In the genomic region with DNA sequence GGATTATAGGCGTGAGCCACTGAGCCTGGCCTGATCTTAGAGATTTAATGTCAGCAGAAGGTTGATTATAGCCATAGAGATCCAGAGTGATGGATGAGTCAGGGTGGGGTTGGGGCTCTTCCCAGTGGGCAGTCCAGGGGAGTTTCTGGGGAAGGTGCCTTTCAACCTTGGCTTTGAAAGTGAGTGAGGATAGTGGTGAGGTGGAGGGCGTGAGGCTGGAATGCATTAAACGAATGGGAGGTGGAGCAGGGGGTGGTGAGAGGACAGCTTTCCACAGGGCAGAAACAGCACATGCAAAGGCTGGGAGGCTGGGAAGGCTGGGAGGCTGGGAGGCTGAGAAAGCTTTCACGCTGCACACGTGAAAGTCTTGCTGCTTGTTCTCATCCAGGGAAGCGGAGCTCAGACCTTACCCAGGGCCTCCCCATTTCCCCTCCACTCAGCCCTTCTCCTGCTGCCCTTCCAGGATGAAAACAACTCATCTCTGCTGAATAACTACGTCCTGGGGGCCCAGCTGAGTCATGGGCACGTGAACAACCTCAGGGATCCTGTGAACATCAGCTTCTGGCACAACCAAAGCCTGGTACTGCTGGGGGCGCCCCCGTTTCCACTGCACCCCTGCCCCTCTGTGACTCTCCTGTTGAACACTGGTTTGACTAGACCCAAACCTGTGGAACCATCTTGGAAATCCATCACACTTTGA, we compare ENCODE assay signal across 13 cellular contexts. TPM values are rescaled to one million over a fixed set of nuclear protein-coding genes. Genes with fewer than 3 reads are reported as not detected.
DNase-seq lines count a peak whose midpoint lies in the region; ATAC-seq and TF ChIP-seq lines count a peak whose summit lies in the region.
"Had no signal": no experiment of that assay in that cellular context is flagged by ENCODE, and none has a peak within 500 bp of the region (broad histone marks: within the 10 kb centered on the region; RNA-seq: fewer than 3 reads in every experiment).

No MANE protein-coding gene starts in this region.

- peak; percentile 74 for DNase-seq in Daoy (ENCODE audit: low read depth)
- DNase-seq in MG63, result peak; percentile 70
- DNase-seq in cardiac fibroblast (ENCODE audit: low read depth in 2 of 2), result peak; percentile 41
- peak; percentile 83 for DNase-seq in mesenteric fat pad (ENCODE audit: low spot score)
- no peak for DNase-seq in activated T-helper 2 cell treated with anti-CD3 and anti-CD28 coated beads, Interferon-gamma antibody, Interleukin-2, Interleukin-4, amounts not matched to agents 10 μg/mL and 5 μg/mL and 100 μg/mL, durations not matched to agents 14 hours and 24 hours and 36 hours (ENCODE audit: low spot score)
- DNase-seq in T-helper 9 cell, result no peak
- DNase-seq: MV-4-11; NCI-H2227 treated with DMSO at 0.1 percent for 48 hours; psoas muscle; stimulated activated CD4-positive, alpha-beta T cell treated with anti-CD3 and anti-CD28 coated beads, Interleukin-4, amount 100 ng/mL, for 1 hour had no signal

- no peaks in the 10 kb centered on the region for H3K27me3 ChIP-seq in MG63

- H3K4me3 ChIP-seq in MG63, result no peak overlapping the region
- H3K4me3 ChIP-seq in cardiac fibroblast (replicated peaks in 1 of 2; ENCODE audit: low read depth in 2 of 2, low read length in 2 of 2), result no peak overlapping the region
- H3K4me3 ChIP-seq: psoas muscle had no signal

- no peak overlapping the region for H3K27ac Mint-ChIP-seq in activated T-helper 2 cell treated with anti-CD3 and anti-CD28 coated beads, Interferon-gamma antibody, Interleukin-2, Interleukin-4, amounts not matched to agents 10 μg/mL and 5 μg/mL and 100 μg/mL, durations not matched to agents 14 hours and 24 hours and 36 hours

- H3K36me3 Mint-ChIP-seq in activated T-helper 2 cell treated with anti-CD3 and anti-CD28 coated beads, Interferon-gamma antibody, Interleukin-2, Interleukin-4, amounts not matched to agents 10 μg/mL and 5 μg/mL and 100 μg/mL, durations not matched to agents 14 hours and 24 hours and 36 hours (ENCODE audit: low read depth), result peaks cover 10% of the 10 kb centered on the region

- TF ChIP-seq CTCF in cardiac fibroblast (IDR thresholded peaks at IDR 0.05; ENCODE audit: low read depth, low read length), result no peak

- H3K4me3 Mint-ChIP-seq in activated T-helper 2 cell treated with anti-CD3 and anti-CD28 coated beads, Interferon-gamma antibody, Interleukin-2, Interleukin-4, amounts not matched to agents 10 μg/mL and 5 μg/mL and 100 μg/mL, durations not matched to agents 14 hours and 24 hours and 36 hours (ENCODE audit: low read depth), result no peak overlapping the region

- H3K4me1 Mint-ChIP-seq in activated T-helper 2 cell treated with anti-CD3 and anti-CD28 coated beads, Interferon-gamma antibody, Interleukin-2, Interleukin-4, amounts not matched to agents 10 μg/mL and 5 μg/mL and 100 μg/mL, durations not matched to agents 14 hours and 24 hours and 36 hours (ENCODE audit: low read depth), result no peaks in the 10 kb centered on the region

- peaks cover 11% of the 10 kb centered on the region for H3K27me3 Mint-ChIP-seq in activated T-helper 2 cell treated with anti-CD3 and anti-CD28 coated beads, Interferon-gamma antibody, Interleukin-2, Interleukin-4, amounts not matched to agents 10 μg/mL and 5 μg/mL and 100 μg/mL, durations not matched to agents 14 hours and 24 hours and 36 hours (ENCODE audit: low read depth)

- H3K9me3 Mint-ChIP-seq in activated T-helper 2 cell treated with anti-CD3 and anti-CD28 coated beads, Interferon-gamma antibody, Interleukin-2, Interleukin-4, amounts not matched to agents 10 μg/mL and 5 μg/mL and 100 μg/mL, durations not matched to agents 14 hours and 24 hours and 36 hours, result peaks cover 25% of the 10 kb centered on the region

- intact Hi-C loops in activated T-helper 2 cell treated with anti-CD3 and anti-CD28 coated beads, Interferon-gamma antibody, Interleukin-2, Interleukin-4, amounts not matched to agents 10 μg/mL and 5 μg/mL and 100 μg/mL, durations not matched to agents 14 hours and 24 hours and 36 hours (cut with micrococcal nuclease), result no loop called here

- no peak for ATAC-seq in HG03175 (IDR thresholded peaks at IDR 0.05; ENCODE audit: unreplicated experiment)
- no peak for ATAC-seq in GM18858 (IDR thresholded peaks at IDR 0.05; ENCODE audit: unreplicated experiment)
- ATAC-seq: psoas muscle had no signal

- peaks cover 13% of the 10 kb centered on the region for H3K9me3 ChIP-seq in MG63
- H3K9me3 ChIP-seq: psoas muscle had no signal

- H3K36me3 ChIP-seq in MG63, result no peaks in the 10 kb centered on the region

RNA-seq across cellular contexts. Expression of gene ADGRG5, which starts 22.3 kb away (rescaled TPM):
- not detected in 2 replicates for total RNA-seq in Daoy (2014; rRNA removed; shearing (Covaris generic))
- not detected in 2 replicates for total RNA-seq in MG63 (2014; rRNA removed; shearing (Covaris generic); ENCODE audit: low replicate concordance)
- 0.10 TPM for total RNA-seq in mesenteric fat pad
- total RNA-seq in activated T-helper 2 cell treated with anti-CD3 and anti-CD28 coated beads, Interferon-gamma antibody, Interleukin-2, Interleukin-4, amounts not matched to agents 10 μg/mL and 5 μg/mL and 100 μg/mL, durations not matched to agents 14 hours and 24 hours and 36 hours, result 2.1 and 2.8 TPM in 2 replicates
- total RNA-seq: endothelial cell of umbilical vein had no signal

RNA-seq across cellular contexts. Expression of gene CCDC102A, which starts 28.4 kb away (rescaled TPM):
- 9.5 and 16.2 TPM in 2 replicates for total RNA-seq in Daoy (2014; rRNA removed; shearing (Covaris generic))
- total RNA-seq in MG63 (2014; rRNA removed; shearing (Covaris generic); ENCODE audit: low replicate concordance), result 33.1 and 34.6 TPM in 2 replicates
- total RNA-seq in mesenteric fat pad, result 5.0 TPM
- total RNA-seq in activated T-helper 2 cell treated with anti-CD3 and anti-CD28 coated beads, Interferon-gamma antibody, Interleukin-2, Interleukin-4, amounts not matched to agents 10 μg/mL and 5 μg/mL and 100 μg/mL, durations not matched to agents 14 hours and 24 hours and 36 hours, result 6.3 and 6.8 TPM in 2 replicates

Comparison
In these comparisons a context has a peak if more than half of its experiments do, and no peak if none do; other contexts are left out.
1. DNase-seq: peak in Daoy (single experiment), MG63 (single experiment), cardiac fibroblast (2 of 2) and mesenteric fat pad (single experiment); none in activated T-helper 2 cell treated with anti-CD3 and anti-CD28 coated beads, Interferon-gamma antibody, Interleukin-2, Interleukin-4, amounts not matched to agents 10 μg/mL and 5 μg/mL and 100 μg/mL, durations not matched to agents 14 hours and 24 hours and 36 hours (single experiment) and T-helper 9 cell (single experiment).